1 cellular context compared by ENCODE assay signal in the genomic region with DNA sequence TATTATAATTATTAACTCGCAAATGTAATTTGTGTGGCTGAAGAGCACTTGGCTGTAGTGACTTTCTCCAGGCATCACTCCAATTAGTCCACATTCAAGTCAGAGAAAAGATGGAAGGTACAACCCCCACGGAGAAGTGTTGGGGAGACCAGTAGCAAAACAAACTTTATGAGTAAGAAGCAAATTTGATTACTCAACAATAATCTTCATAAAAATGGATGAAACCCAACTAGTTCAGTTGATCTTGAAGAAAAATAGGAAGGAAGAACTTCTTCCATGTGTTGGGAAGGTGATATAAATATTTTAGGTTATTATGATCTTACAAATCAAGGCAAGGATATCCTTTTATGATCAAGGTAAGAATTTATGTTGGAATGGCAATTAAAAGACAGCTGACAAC.
A peak's percentile ranks its signal among the peaks of the same experiment; 100 is the strongest.
TF ChIP-seq lines count a peak whose summit lies in the region.

No MANE protein-coding gene starts in this region.

TF ChIP-seq in K562, 482 proteins besides CTCF, POLR2A, EP300 and RAD21:
- TF ChIP-seq MAFG (tag; conservative IDR thresholded peaks at IDR 0.05): peak; percentile 40; the same call in 1 of the 2 replicates
- no peak for TF ChIP-seq PHF8 (IDR thresholded peaks at IDR 0.05; ENCODE audit: borderline replicate concordance, low read length)
- TF ChIP-seq, protein P1, sequence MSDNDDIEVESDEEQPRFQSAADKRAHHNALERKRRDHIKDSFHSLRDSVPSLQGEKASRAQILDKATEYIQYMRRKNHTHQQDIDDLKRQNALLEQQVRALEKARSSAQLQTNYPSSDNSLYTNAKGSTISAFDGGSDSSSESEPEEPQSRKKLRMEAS (CRISPR knock-in tag; IDR thresholded peaks at IDR 0.05): no peak
- no peak for TF ChIP-seq LARP7 (IDR thresholded peaks at IDR 0.05)
- no peak for TF ChIP-seq TCF15 (CRISPR knock-in tag; IDR thresholded peaks at IDR 0.05)
- TF ChIP-seq NONO (IDR thresholded peaks at IDR 0.05; ENCODE audit: low read depth in 2 of 2, low read length in 1 of 2): no peak
- no peak for TF ChIP-seq TAF7 (tag; IDR thresholded peaks at IDR 0.05)
- no peak for TF ChIP-seq MEF2A (IDR thresholded peaks at IDR 0.05; ENCODE audit: control insufficient read depth, low read depth, low read length)
- no peak for TF ChIP-seq ZNF830 (CRISPR knock-in tag; IDR thresholded peaks at IDR 0.05)
- TF ChIP-seq ILK (tag; IDR thresholded peaks at IDR 0.05; ENCODE audit: borderline replicate concordance, low read depth): no peak
- peak; percentile 62 for TF ChIP-seq ZNF316 (IDR thresholded peaks at IDR 0.05)
- no peak for TF ChIP-seq ZNF175 (CRISPR knock-in tag; IDR thresholded peaks at IDR 0.05; ENCODE audit: low read depth)
- TF ChIP-seq THRAP3 (IDR thresholded peaks at IDR 0.05; ENCODE audit: borderline replicate concordance): no peak
- no peak for TF ChIP-seq NCOA4 (IDR thresholded peaks at IDR 0.05; ENCODE audit: partially characterized antibody)
- TF ChIP-seq, protein P2, sequence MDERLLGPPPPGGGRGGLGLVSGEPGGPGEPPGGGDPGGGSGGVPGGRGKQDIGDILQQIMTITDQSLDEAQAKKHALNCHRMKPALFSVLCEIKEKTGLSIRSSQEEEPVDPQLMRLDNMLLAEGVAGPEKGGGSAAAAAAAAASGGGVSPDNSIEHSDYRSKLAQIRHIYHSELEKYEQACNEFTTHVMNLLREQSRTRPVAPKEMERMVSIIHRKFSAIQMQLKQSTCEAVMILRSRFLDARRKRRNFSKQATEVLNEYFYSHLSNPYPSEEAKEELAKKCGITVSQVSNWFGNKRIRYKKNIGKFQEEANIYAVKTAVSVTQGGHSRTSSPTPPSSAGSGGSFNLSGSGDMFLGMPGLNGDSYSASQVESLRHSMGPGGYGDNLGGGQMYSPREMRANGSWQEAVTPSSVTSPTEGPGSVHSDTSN (CRISPR knock-in tag; IDR thresholded peaks at IDR 0.05; ENCODE audit: low read depth): no peak
- TF ChIP-seq, protein P2 (tag; conservative IDR thresholded peaks at IDR 0.05; ENCODE audit: low read depth): no peak
- TF ChIP-seq CBX5 (IDR thresholded peaks at IDR 0.05; ENCODE audit: borderline replicate concordance, low read depth): no peak
- TF ChIP-seq HDGF (IDR thresholded peaks at IDR 0.05): no peak
- TF ChIP-seq C11orf30 (IDR thresholded peaks at IDR 0.05; ENCODE audit: low read depth): peak; percentile 33; the same call in 1 of the 2 replicates
- no peak for TF ChIP-seq ZNF57 (CRISPR knock-in tag; IDR thresholded peaks at IDR 0.05)
- TF ChIP-seq NBN (IDR thresholded peaks at IDR 0.05; ENCODE audit: low read depth): no peak
